Comparison of ENCODE assay signal across 8 cellular contexts in the genomic region with DNA sequence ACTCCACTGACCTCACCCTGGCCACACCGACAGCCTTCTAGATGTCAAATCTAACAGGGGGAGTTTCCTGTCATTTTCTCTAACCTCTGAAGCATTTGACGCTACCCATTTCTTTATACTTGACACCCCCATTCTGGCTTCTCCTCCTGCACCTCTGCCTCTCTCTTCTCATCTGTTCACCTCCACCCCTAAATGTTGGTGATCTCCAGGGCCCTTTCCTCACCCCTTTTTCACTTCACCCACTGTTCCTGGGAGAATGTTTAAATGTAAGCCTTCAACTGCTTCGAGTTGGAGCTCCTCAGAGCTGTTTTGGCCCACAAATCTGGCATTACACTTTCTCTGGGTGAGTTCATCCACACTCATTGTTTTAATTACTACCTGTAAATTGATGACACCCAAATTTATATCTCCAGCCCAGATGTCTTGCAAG. TPM values are rescaled to one million over a fixed set of nuclear protein-coding genes. Genes with fewer than 3 reads are reported as not detected.
A peak's percentile ranks its signal among the peaks of the same experiment; 100 is the strongest.
DNase-seq lines count a peak whose midpoint lies in the region; ATAC-seq and TF ChIP-seq lines count a peak whose summit lies in the region.

No MANE protein-coding gene starts in this region.

- H3K27ac ChIP-seq in SU-DHL-6 (ENCODE audit: low read depth, low read length) (peak overlapping the region; percentile 15; the same call in 1 of the 2 replicates), fibroblast of lung (ENCODE audit: insufficient read depth, low read length) (peak overlapping the region; percentile 99), rectal smooth muscle tissue (ENCODE audit: low read depth, low read length) (peak overlapping the region; percentile 91)

- H3K9ac ChIP-seq in SU-DHL-6 (ENCODE audit: low read length) (peak overlapping the region; percentile 77), fibroblast of lung (ENCODE audit: insufficient read depth, low read length) (peak overlapping the region; percentile 99), rectal smooth muscle tissue (ENCODE audit: low read length) (no peak overlapping the region)

- H3K27me3 ChIP-seq in SU-DHL-6 (ENCODE audit: low read length) (no peaks in the 10 kb centered on the region), fibroblast of lung (ENCODE audit: control insufficient read depth, insufficient read depth, low read length) (no peaks in the 10 kb centered on the region), rectal smooth muscle tissue (ENCODE audit: control insufficient read depth, insufficient read depth, low read length) (no peaks in the 10 kb centered on the region)

- H3K9me3 ChIP-seq in SU-DHL-6 (ENCODE audit: insufficient read depth, low read length) (no peaks in the 10 kb centered on the region), fibroblast of lung (ENCODE audit: control insufficient read depth, insufficient read depth, low read depth, low read length) (no peaks in the 10 kb centered on the region)

- H3K4me3 ChIP-seq in GM12865 (ENCODE audit: low read depth, low read length) (peak overlapping the region; percentile 92), SU-DHL-6 (ENCODE audit: insufficient read depth, low read length, poor library complexity, severe bottlenecking) (peak overlapping the region; percentile 53), fibroblast of lung (replicated peaks in 1 of 4; ENCODE audit: control extremely low read depth in 1 of 4, insufficient read depth in 1 of 4, low read depth in 3 of 4, low read length in 4 of 4) (peak overlapping the region; percentile 67 to 99 (median 84)), rectal smooth muscle tissue (ENCODE audit: low read length) (peak overlapping the region; percentile 73)

- H3K79me2 ChIP-seq in SU-DHL-6 (ENCODE audit: insufficient read depth, low read length) = 0 out of 2 replicates have a peak, but pooled peaks cover 2% of the 10 kb centered on the region
- H3K79me2 ChIP-seq in fibroblast of lung (ENCODE audit: control insufficient read depth, insufficient read depth, low read length) = no peaks in the 10 kb centered on the region

- H2AFZ ChIP-seq in SU-DHL-6 (ENCODE audit: low read depth, low read length, severe bottlenecking) = peak overlapping the region; percentile 37
- peak overlapping the region; percentile 85 for H2AFZ ChIP-seq in fibroblast of lung (ENCODE audit: low read length)

- H3K36me3 ChIP-seq in SU-DHL-6 (ENCODE audit: low read length) (no peaks in the 10 kb centered on the region), fibroblast of lung (ENCODE audit: control insufficient read depth, insufficient read depth, low read length) (peaks cover 4% of the 10 kb centered on the region), rectal smooth muscle tissue (ENCODE audit: control insufficient read depth, insufficient read depth, low read length) (no peaks in the 10 kb centered on the region)

- peaks cover 11% of the 10 kb centered on the region for H3F3A ChIP-seq in SU-DHL-6 (ENCODE audit: insufficient read depth)

- ATAC-seq in HG03095 (IDR thresholded peaks at IDR 0.05; ENCODE audit: unreplicated experiment) = no peak

- H3K4me1 ChIP-seq in fibroblast of lung (ENCODE audit: control insufficient read depth, extremely low read depth, insufficient read depth, low read length) (no peaks in the 10 kb centered on the region), rectal smooth muscle tissue (ENCODE audit: control insufficient read depth, insufficient read depth, low read length) (no peaks in the 10 kb centered on the region)

- H4K20me1 ChIP-seq in SU-DHL-6 (ENCODE audit: low read depth, low read length) (no peaks in the 10 kb centered on the region), fibroblast of lung (ENCODE audit: control insufficient read depth, extremely low read depth, insufficient read depth, low read length) (no peaks in the 10 kb centered on the region)

- H3K4me2 ChIP-seq in SU-DHL-6 (ENCODE audit: low read depth, low read length, poor library complexity, severe bottlenecking) (peak overlapping the region; percentile 66), fibroblast of lung (ENCODE audit: extremely low read depth, insufficient read depth, low read length) (peak overlapping the region; percentile 89)

- intact Hi-C loops in posterior cingulate gyrus (cut with DNase I) = loop anchor here (1.0 to 2.0 kb wide), 2 partner anchors 27 to 29 kb away; a partner anchor contains a TSS

- DNase-seq in GM12865 (ENCODE audit: low read depth) (no peak), fibroblast of lung (ENCODE audit: low read depth in 2 of 2) (no peak), GM19238 (ENCODE audit: insufficient read length, low spot score) (no peak), posterior cingulate gyrus (no peak), T1000 (lab: John Stamatoyannopoulos, UW) (no peak)

- no peak for TF ChIP-seq CTCF in GM12865 (IDR thresholded peaks at IDR 0.05; ENCODE audit: insufficient read depth, low read depth, low read length, missing control alignments)
- no peak for TF ChIP-seq CTCF in SU-DHL-6 (IDR thresholded peaks at IDR 0.05; ENCODE audit: insufficient read depth, low read length, poor library complexity, severe bottlenecking)
- no peak for TF ChIP-seq CTCF in fibroblast of lung (conservative IDR thresholded peaks at IDR 0.05 in 1 of 2, IDR thresholded peaks at IDR 0.05 in 1 of 2; ENCODE audit: low read depth in 1 of 2, low read length in 2 of 2)

- no peaks in the 10 kb centered on the region for H3K9me2 ChIP-seq in SU-DHL-6 (replicated peaks; ENCODE audit: insufficient read depth, low read length)

RNA-seq across cellular contexts. Expression of a gene that starts 0.5 kb away (rescaled TPM):
- 14.1 and 21.0 TPM in 2 replicates for total RNA-seq in fibroblast of lung
- polyA plus RNA-seq in fibroblast of lung = 15.1 and 19.4 TPM in 2 replicates
- 14.8 and 19.5 TPM in 2 replicates for polyA plus RNA-seq in fibroblast of lung (2012)
- 63.7 and 79.6 TPM in 2 replicates for polyA minus RNA-seq in fibroblast of lung (ENCODE audit: low replicate concordance)

RNA-seq across cellular contexts. Expression of a gene that starts 8.9 kb away (rescaled TPM):
- 0.51 and 0.83 TPM in 2 replicates for total RNA-seq in fibroblast of lung
- 1.3 and 1.4 TPM in 2 replicates for polyA plus RNA-seq in fibroblast of lung
- polyA plus RNA-seq in fibroblast of lung (2012) = 0.82 and 1.4 TPM in 2 replicates
- 8.6 TPM in 1 of 2 replicates, not detected in the other for polyA minus RNA-seq in fibroblast of lung (ENCODE audit: low replicate concordance)

RNA-seq across cellular contexts. Expression of a gene that starts 27.7 kb away (rescaled TPM):
- 6.9 and 10.7 TPM in 2 replicates for total RNA-seq in fibroblast of lung
- polyA plus RNA-seq in fibroblast of lung = 21.0 and 24.5 TPM in 2 replicates
- 18.4 and 25.8 TPM in 2 replicates for polyA plus RNA-seq in fibroblast of lung (2012)
- 51.8 and 65.5 TPM in 2 replicates for polyA minus RNA-seq in fibroblast of lung (ENCODE audit: low replicate concordance)

RNA-seq across cellular contexts. Expression of a gene that starts 27.8 kb away (rescaled TPM):
- total RNA-seq in fibroblast of lung = 16.2 and 16.7 TPM in 2 replicates
- polyA plus RNA-seq in fibroblast of lung = 8.0 and 13.5 TPM in 2 replicates
- polyA plus RNA-seq in fibroblast of lung (2012) = 12.3 and 17.9 TPM in 2 replicates
- polyA minus RNA-seq in fibroblast of lung (ENCODE audit: low replicate concordance) = 38.0 and 69.5 TPM in 2 replicates

RNA-seq across cellular contexts. Expression of a gene that starts 29.4 kb away (rescaled TPM):
- 54.7 and 61.4 TPM in 2 replicates for total RNA-seq in fibroblast of lung
- polyA plus RNA-seq in fibroblast of lung = 42.6 and 47.7 TPM in 2 replicates
- 56.3 and 58.6 TPM in 2 replicates for polyA plus RNA-seq in fibroblast of lung (2012)
- polyA minus RNA-seq in fibroblast of lung (ENCODE audit: low replicate concordance) = 106 and 138 TPM in 2 replicates

Comparison
In these comparisons a context has a peak if more than half of its experiments do, and no peak if none do; other contexts are left out.
1. H3K27ac ChIP-seq: peak in every context shown above with its lines; median percentile 99 in fibroblast of lung; 91 in rectal smooth muscle tissue; 15 in SU-DHL-6.